In the genomic region with DNA sequence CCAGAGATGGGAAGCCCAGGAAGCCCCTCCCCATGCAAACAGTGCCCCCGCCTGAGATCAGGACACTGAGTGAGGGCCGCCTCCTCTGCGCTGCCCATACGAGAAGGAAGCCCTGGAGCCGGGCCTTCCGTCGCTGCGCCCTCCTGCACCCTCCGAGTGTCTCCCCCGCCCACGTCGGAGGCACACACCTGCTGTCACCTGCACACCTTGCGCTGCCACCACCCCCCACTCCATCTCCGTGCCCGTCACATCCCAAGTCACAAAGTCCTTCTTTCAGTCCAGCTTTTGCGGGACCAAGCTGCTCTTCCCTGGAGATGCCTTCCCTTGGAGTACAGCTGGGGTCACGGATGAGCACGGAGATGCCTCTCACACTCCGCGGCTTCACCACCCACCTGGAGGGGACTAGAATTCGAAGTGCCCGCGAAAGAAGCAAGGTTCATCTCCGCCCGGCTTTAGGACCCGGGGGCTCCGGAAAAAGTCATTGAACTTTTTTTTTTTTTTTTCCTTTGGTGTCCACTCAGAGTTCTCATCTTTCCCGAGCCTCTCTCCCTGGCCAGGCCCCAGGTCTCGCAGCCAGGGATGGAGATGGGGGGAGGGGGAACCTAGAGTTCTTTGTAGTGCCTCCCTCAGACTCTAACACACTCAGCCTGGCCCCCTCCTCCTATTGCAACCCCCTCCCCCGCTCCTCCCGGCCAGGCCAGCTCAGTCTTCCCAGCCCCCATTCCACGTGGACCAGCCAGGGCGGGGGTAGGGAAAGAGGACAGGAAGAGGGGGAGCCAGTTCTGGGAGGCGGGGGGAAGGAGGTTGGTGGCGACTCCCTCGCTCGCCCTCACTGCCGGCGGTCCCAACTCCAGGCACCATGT, we compare ENCODE assay signal across 8 cellular contexts. TPM values are rescaled to one million over a fixed set of nuclear protein-coding genes. Genes with fewer than 3 reads are reported as not detected.
DNase-seq lines count a peak whose midpoint lies in the region; ATAC-seq and TF ChIP-seq lines count a peak whose summit lies in the region.

A gene with protein sequence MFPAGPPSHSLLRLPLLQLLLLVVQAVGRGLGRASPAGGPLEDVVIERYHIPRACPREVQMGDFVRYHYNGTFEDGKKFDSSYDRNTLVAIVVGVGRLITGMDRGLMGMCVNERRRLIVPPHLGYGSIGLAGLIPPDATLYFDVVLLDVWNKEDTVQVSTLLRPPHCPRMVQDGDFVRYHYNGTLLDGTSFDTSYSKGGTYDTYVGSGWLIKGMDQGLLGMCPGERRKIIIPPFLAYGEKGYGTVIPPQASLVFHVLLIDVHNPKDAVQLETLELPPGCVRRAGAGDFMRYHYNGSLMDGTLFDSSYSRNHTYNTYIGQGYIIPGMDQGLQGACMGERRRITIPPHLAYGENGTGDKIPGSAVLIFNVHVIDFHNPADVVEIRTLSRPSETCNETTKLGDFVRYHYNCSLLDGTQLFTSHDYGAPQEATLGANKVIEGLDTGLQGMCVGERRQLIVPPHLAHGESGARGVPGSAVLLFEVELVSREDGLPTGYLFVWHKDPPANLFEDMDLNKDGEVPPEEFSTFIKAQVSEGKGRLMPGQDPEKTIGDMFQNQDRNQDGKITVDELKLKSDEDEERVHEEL (plus strand): TSS at position 829 of the 863 bp plus-strand sequence. CDS start 31 bp downstream, at position 860.

- intact Hi-C loops in activated CD4-positive, alpha-beta T cell treated with anti-CD3 and anti-CD28 coated beads for 36 hours (cut with DNase I, micrococcal nuclease), result loop anchor here in 1 of 2 experiments (1.0 kb wide), 1 partner anchor 53 kb away; a partner anchor contains a TSS
- intact Hi-C loops in dorsolateral prefrontal cortex (cut with DNase I), result no loop called here

- peaks cover 2% of the 10 kb centered on the region for H3K27me3 Mint-ChIP-seq in activated CD4-positive, alpha-beta T cell treated with anti-CD3 and anti-CD28 coated beads for 36 hours

- DNase-seq in stimulated activated CD4-positive, alpha-beta T cell treated with anti-CD3 and anti-CD28 coated beads, Interleukin-12 subunit alpha, Interleukin-12 subunit beta, amount 100 ng/mL, for 24 hours (ENCODE audit: low read depth in 2 of 2), result peak; percentile 2 to 14
- no peak for DNase-seq in stimulated activated CD4-positive, alpha-beta T cell treated with anti-CD3 and anti-CD28 coated beads, Interleukin-12 subunit alpha, Interleukin-12 subunit beta, amount 100 ng/mL, for 4 hours
- peak; percentile 21 for DNase-seq in NCI-H1417 treated with DMSO at 0.1 percent for 48 hours (lab: John Stamatoyannopoulos, UW)
- DNase-seq in activated CD4-positive, alpha-beta T cell treated with anti-CD3 and anti-CD28 coated beads for 36 hours, result peak; percentile 56
- peak in 3 of 10 donors; percentile 32 to 38 (median 34) for DNase-seq in dorsolateral prefrontal cortex
- DNase-seq in left lobe of liver (ENCODE audit: low spot score), result no peak
- DNase-seq in stimulated activated CD4-positive, alpha-beta T cell treated with anti-CD3 and anti-CD28 coated beads, Interleukin-4, amount 100 ng/mL, for 1 hour, result peak; percentile 30
- no peak for DNase-seq in CD1c-positive myeloid dendritic cell (ENCODE audit: extremely low spot score)

- POLR2A ChIA-PET in activated CD4-positive, alpha-beta T cell treated with anti-CD3 and anti-CD28 coated beads for 36 hours (lab: Charles Lee), result no interaction called here

- H3K36me3 Mint-ChIP-seq in activated CD4-positive, alpha-beta T cell treated with anti-CD3 and anti-CD28 coated beads for 36 hours (ENCODE audit: low read depth), result no peaks in the 10 kb centered on the region

- H3K27ac Mint-ChIP-seq in activated CD4-positive, alpha-beta T cell treated with anti-CD3 and anti-CD28 coated beads for 36 hours, result peak within 1 kb of the TSS; percentile 58

- H3K27ac ChIP-seq in dorsolateral prefrontal cortex, result peak within 1 kb of the TSS in 30 of 59 donors; percentile 2 to 87 (median 52)

- peak within 1 kb of the TSS; percentile 61 to 89 (median 75) for H3K4me3 ChIP-seq in dorsolateral prefrontal cortex

- H3K9me3 Mint-ChIP-seq in activated CD4-positive, alpha-beta T cell treated with anti-CD3 and anti-CD28 coated beads for 36 hours (ENCODE audit: low read depth), result no peaks in the 10 kb centered on the region

- CTCF ChIA-PET in activated CD4-positive, alpha-beta T cell treated with anti-CD3 and anti-CD28 coated beads for 36 hours (lab: Charles Lee), result interaction anchor here (0.6 to 2.1 kb wide), 6 partner anchors 10 to 75 kb away, joined by 3 to 6 read pairs (median 4); a partner anchor contains a TSS

- peaks cover 22% of the 10 kb centered on the region for H3K4me1 Mint-ChIP-seq in activated CD4-positive, alpha-beta T cell treated with anti-CD3 and anti-CD28 coated beads for 36 hours

- peak; percentile 5 for ATAC-seq in activated CD4-positive, alpha-beta T cell treated with anti-CD3 and anti-CD28 coated beads for 36 hours
- ATAC-seq in left lobe of liver, result peak; percentile 6

- no peak for TF ChIP-seq CTCF in dorsolateral prefrontal cortex (IDR thresholded peaks at IDR 0.05 in 54 of 56, conservative IDR thresholded peaks at IDR 0.05 in 2 of 56; ENCODE audit: low read depth in 1 of 56, partially characterized antibody in 56 of 56)

- H3K4me3 Mint-ChIP-seq in activated CD4-positive, alpha-beta T cell treated with anti-CD3 and anti-CD28 coated beads for 36 hours, result peak within 1 kb of the TSS; percentile 76

- H3K27me3 ChIP-seq in dorsolateral prefrontal cortex, result no peaks in the 10 kb centered on the region

RNA-seq across cellular contexts. Expression of the gene that starts here (rescaled TPM):
- total RNA-seq in activated CD4-positive, alpha-beta T cell treated with anti-CD3 and anti-CD28 coated beads for 36 hours, result under 1 TPM; 0.39 to 0.42 TPM
- total RNA-seq in dorsolateral prefrontal cortex, result 10 to 100 TPM in 119 of 120 experiments, 1 to 10 TPM in 1; 8.8 to 66.9 (median 20.5) TPM
- total RNA-seq in left lobe of liver, result 5.1 TPM

Comparison
In these comparisons a context has a peak if more than half of its experiments do, and no peak if none do; other contexts are left out.
1. DNase-seq: peak in stimulated activated CD4-positive, alpha-beta T cell treated with anti-CD3 and anti-CD28 coated beads, Interleukin-12 subunit alpha, Interleukin-12 subunit beta, amount 100 ng/mL, for 24 hours (2 of 2), NCI-H1417 treated with DMSO at 0.1 percent for 48 hours (single experiment) and stimulated activated CD4-positive, alpha-beta T cell treated with anti-CD3 and anti-CD28 coated beads, Interleukin-4, amount 100 ng/mL, for 1 hour (single experiment); none in stimulated activated CD4-positive, alpha-beta T cell treated with anti-CD3 and anti-CD28 coated beads, Interleukin-12 subunit alpha, Interleukin-12 subunit beta, amount 100 ng/mL, for 4 hours (single experiment), left lobe of liver (single experiment) and CD1c-positive myeloid dendritic cell (single experiment).
2. Peak in DNase-seq and ATAC-seq in activated CD4-positive, alpha-beta T cell treated with anti-CD3 and anti-CD28 coated beads for 36 hours; RNA of the gene not detected or under 1 TPM.